In genomic region chr9:108444400-108445358, GRCh38 we compare ENCODE assay signal across 10 cellular contexts.
DNase-seq lines count a peak whose midpoint lies in the region; ATAC-seq, FAIRE-seq and TF ChIP-seq lines count a peak whose summit lies in the region.
"Had no signal": no experiment of that assay in that cellular context is flagged by ENCODE, and none has a peak within 500 bp of the region (broad histone marks: within the 10 kb centered on the region; RNA-seq: fewer than 3 reads in every experiment).

No MANE protein-coding gene starts in this region.

- no peaks in the 10 kb centered on the region for H3K36me3 Mint-ChIP-seq in astrocyte (ENCODE audit: low read depth, unreplicated experiment)
- H3K36me3 Mint-ChIP-seq in activated CD8-positive, alpha-beta T cell treated with anti-CD3 and anti-CD28 coated beads, Interleukin-2, amount 10 ng/mL, durations not matched to agents 7 days and 5 days (ENCODE audit: low read depth), result no peaks in the 10 kb centered on the region
- H3K36me3 Mint-ChIP-seq: CD14-positive monocyte had no signal

- H3K27ac Mint-ChIP-seq in astrocyte (ENCODE audit: unreplicated experiment), result peak overlapping the region; percentile 81
- H3K27ac Mint-ChIP-seq in activated CD8-positive, alpha-beta T cell treated with anti-CD3 and anti-CD28 coated beads, Interleukin-2, amount 10 ng/mL, durations not matched to agents 7 days and 5 days, result no peak overlapping the region
- H3K27ac Mint-ChIP-seq: CD14-positive monocyte had no signal

- peaks cover 31% of the 10 kb centered on the region for H3K4me1 Mint-ChIP-seq in astrocyte (ENCODE audit: low read depth, unreplicated experiment)
- H3K4me1 Mint-ChIP-seq in activated CD8-positive, alpha-beta T cell treated with anti-CD3 and anti-CD28 coated beads, Interleukin-2, amount 10 ng/mL, durations not matched to agents 7 days and 5 days (ENCODE audit: low read depth), result no peaks in the 10 kb centered on the region

- H2AFZ ChIP-seq in astrocyte (ENCODE audit: low read depth, low read length), result no peak overlapping the region

- H3K36me3 ChIP-seq in astrocyte (ENCODE audit: insufficient read depth, low read length), result no peaks in the 10 kb centered on the region

- H3K4me3 ChIP-seq in AG04450 (ENCODE audit: low read depth, low read length) (peak overlapping the region; percentile 50), astrocyte (ENCODE audit: insufficient read depth, low read depth, low read length) (peak overlapping the region; percentile 47)

- no peaks in the 10 kb centered on the region for H3K79me2 ChIP-seq in astrocyte (ENCODE audit: insufficient read depth, low read length)

- peak overlapping the region; percentile 88 for H3K4me2 ChIP-seq in astrocyte (ENCODE audit: low read length)

- H3K9ac ChIP-seq in astrocyte (ENCODE audit: low read length), result peak overlapping the region; percentile 78

- H3K27ac ChIP-seq in AG04450 (ENCODE audit: low read depth, low read length) (peak overlapping the region; percentile 79), astrocyte (ENCODE audit: low read depth, low read length) (peak overlapping the region; percentile 92)

- peaks cover 37% of the 10 kb centered on the region for H3K4me1 ChIP-seq in astrocyte (ENCODE audit: insufficient read depth, low read length)

- H3K4me3 Mint-ChIP-seq in astrocyte (ENCODE audit: unreplicated experiment), result no peak overlapping the region
- H3K4me3 Mint-ChIP-seq in activated CD8-positive, alpha-beta T cell treated with anti-CD3 and anti-CD28 coated beads, Interleukin-2, amount 10 ng/mL, durations not matched to agents 7 days and 5 days, result no peak overlapping the region
- H3K4me3 Mint-ChIP-seq: CD14-positive monocyte, neural crest cell had no signal

- H3K27me3 ChIP-seq in AG04450 (ENCODE audit: control insufficient read depth, insufficient read depth, low read length) (no peaks in the 10 kb centered on the region), astrocyte (ENCODE audit: insufficient read depth, low read length) (no peaks in the 10 kb centered on the region)

- DNase-seq in AG04450 (ENCODE audit: low read depth, low spot score) (peak; percentile 86), NCI-H1105 treated with DMSO at 0.1 percent for 48 hours (lab: John Stamatoyannopoulos, UW) (peak; percentile 89), astrocyte (ENCODE audit: low read depth) (peak; percentile 95), lung microvascular endothelial cell (ENCODE audit: low read depth in 2 of 2) (peak; percentile 91 to 94)
- DNase-seq in activated CD8-positive, alpha-beta T cell treated with anti-CD3 and anti-CD28 coated beads, Interleukin-2, amount 10 ng/mL, durations not matched to agents 7 days and 5 days, result no peak
- DNase-seq in NK-92 treated with Interleukin-12 subunit alpha and Interleukin-12 subunit beta, amount 100 ng/mL, for 24 hours (lab: John Stamatoyannopoulos, UW), result no peak
- DNase-seq in activated CD4-positive, alpha-beta T cell treated with anti-CD3 and anti-CD28 coated beads for 48 hours, result no peak

- H3K9me3 Mint-ChIP-seq in astrocyte (ENCODE audit: unreplicated experiment), result no peaks in the 10 kb centered on the region
- peaks cover 4% of the 10 kb centered on the region for H3K9me3 Mint-ChIP-seq in activated CD8-positive, alpha-beta T cell treated with anti-CD3 and anti-CD28 coated beads, Interleukin-2, amount 10 ng/mL, durations not matched to agents 7 days and 5 days (ENCODE audit: insufficient read depth)

- H3K9me3 ChIP-seq in AG04450 (ENCODE audit: control insufficient read depth, insufficient read depth, low read length) (no peaks in the 10 kb centered on the region), astrocyte (ENCODE audit: insufficient read depth, low read depth, low read length) (no peaks in the 10 kb centered on the region)

- POLR2A ChIA-PET in AG04450 (lab: Yijun Ruan, JAX), result interaction anchor here (0.6 to 1.3 kb wide), 4 partner anchors 23 to 1217 kb away, joined by 3 to 9 read pairs (median 4); no protein-coding TSS in a partner anchor
- POLR2A ChIA-PET in activated CD8-positive, alpha-beta T cell treated with anti-CD3 and anti-CD28 coated beads, Interleukin-2, amount 10 ng/mL, durations not matched to agents 7 days and 5 days (lab: Charles Lee), result no interaction called here

- H4K20me1 ChIP-seq in astrocyte (ENCODE audit: insufficient read depth, low read length), result no peaks in the 10 kb centered on the region

- CTCF ChIA-PET in AG04450 (lab: Charles Lee), result interaction anchor here (0.5 to 1.6 kb wide), 3 partner anchors 30 to 166 kb away, joined by 3 to 7 read pairs (median 3); no protein-coding TSS in a partner anchor
- CTCF ChIA-PET in activated CD8-positive, alpha-beta T cell treated with anti-CD3 and anti-CD28 coated beads, Interleukin-2, amount 10 ng/mL, durations not matched to agents 7 days and 5 days (lab: Charles Lee), result no interaction called here

- H3K27me3 Mint-ChIP-seq in astrocyte (ENCODE audit: low read depth, unreplicated experiment), result no peaks in the 10 kb centered on the region
- no peaks in the 10 kb centered on the region for H3K27me3 Mint-ChIP-seq in activated CD8-positive, alpha-beta T cell treated with anti-CD3 and anti-CD28 coated beads, Interleukin-2, amount 10 ng/mL, durations not matched to agents 7 days and 5 days (ENCODE audit: low read depth)

- ATAC-seq in activated CD8-positive, alpha-beta T cell treated with anti-CD3 and anti-CD28 coated beads, Interleukin-2, amount 10 ng/mL, durations not matched to agents 7 days and 5 days, result no peak
- no peak for ATAC-seq in HG02798 (IDR thresholded peaks at IDR 0.05; ENCODE audit: poor library complexity, unreplicated experiment)

- TF ChIP-seq CTCF in AG04450 (IDR thresholded peaks at IDR 0.05; ENCODE audit: low read depth, low read length) (no peak), astrocyte (IDR thresholded peaks at IDR 0.05; ENCODE audit: insufficient read depth, low read depth, low read length) (no peak)

- FAIRE-seq in astrocyte (lab: Jason Lieb, UNC), result no peak

Comparison
In these comparisons a context has a peak if more than half of its experiments do, and no peak if none do; other contexts are left out.
1. DNase-seq: peak in AG04450 (single experiment), NCI-H1105 treated with DMSO at 0.1 percent for 48 hours (single experiment), astrocyte (single experiment) and lung microvascular endothelial cell (2 of 2); none in activated CD8-positive, alpha-beta T cell treated with anti-CD3 and anti-CD28 coated beads, Interleukin-2, amount 10 ng/mL, durations not matched to agents 7 days and 5 days (single experiment), NK-92 treated with Interleukin-12 subunit alpha and Interleukin-12 subunit beta, amount 100 ng/mL, for 24 hours (single experiment) and activated CD4-positive, alpha-beta T cell treated with anti-CD3 and anti-CD28 coated beads for 48 hours (single experiment).